8 cellular contexts compared by ENCODE assay signal in the genomic region with DNA sequence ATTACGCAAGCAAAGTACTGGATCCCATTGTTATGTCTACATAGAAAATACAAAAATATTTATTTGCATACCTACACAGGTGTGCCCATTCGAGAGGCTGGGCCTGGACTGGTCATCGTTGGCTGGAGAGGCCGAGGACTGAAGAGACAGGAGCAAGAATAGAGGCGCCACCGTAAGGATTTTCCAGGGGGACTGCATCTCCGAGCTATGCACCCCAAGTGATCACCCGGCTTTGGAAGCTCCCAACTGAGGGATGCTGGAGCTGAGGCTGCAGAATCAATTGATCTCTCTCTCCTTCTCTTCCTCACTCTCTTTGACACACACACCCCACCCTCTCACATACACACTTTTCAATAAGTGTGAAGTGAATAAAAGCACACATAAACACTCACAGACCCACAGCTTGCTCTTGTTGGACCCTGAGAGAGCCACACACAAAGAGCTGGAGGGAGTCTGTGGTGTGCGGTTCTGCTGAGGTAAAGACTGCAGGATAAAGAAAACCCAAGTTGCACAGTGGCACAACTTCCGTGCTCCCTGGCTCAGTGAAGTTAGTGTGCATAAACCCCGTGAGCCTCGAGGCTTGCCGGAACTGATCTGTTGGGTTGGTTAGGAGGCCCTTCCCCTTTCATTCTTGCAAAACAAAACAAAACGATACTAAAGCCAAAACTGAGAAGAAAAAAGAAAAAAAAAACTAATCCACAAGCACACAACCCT. TPM values are rescaled to one million over a fixed set of nuclear protein-coding genes. Genes with fewer than 3 reads are reported as not detected.
DNase-seq lines count a peak whose midpoint lies in the region; ATAC-seq and TF ChIP-seq lines count a peak whose summit lies in the region.

A gene with protein sequence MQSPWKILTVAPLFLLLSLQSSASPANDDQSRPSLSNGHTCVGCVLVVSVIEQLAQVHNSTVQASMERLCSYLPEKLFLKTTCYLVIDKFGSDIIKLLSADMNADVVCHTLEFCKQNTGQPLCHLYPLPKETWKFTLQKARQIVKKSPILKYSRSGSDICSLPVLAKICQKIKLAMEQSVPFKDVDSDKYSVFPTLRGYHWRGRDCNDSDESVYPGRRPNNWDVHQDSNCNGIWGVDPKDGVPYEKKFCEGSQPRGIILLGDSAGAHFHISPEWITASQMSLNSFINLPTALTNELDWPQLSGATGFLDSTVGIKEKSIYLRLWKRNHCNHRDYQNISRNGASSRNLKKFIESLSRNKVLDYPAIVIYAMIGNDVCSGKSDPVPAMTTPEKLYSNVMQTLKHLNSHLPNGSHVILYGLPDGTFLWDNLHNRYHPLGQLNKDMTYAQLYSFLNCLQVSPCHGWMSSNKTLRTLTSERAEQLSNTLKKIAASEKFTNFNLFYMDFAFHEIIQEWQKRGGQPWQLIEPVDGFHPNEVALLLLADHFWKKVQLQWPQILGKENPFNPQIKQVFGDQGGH (minus strand): TSS at position 544 of the 714 bp plus-strand sequence. CDS start 346 bp downstream, at position 198.

- CTCF ChIA-PET in activated CD8-positive, alpha-beta T cell treated with anti-CD3 and anti-CD28 coated beads for 36 hours (lab: Charles Lee): interaction anchor here (0.7 to 3.7 kb wide), 4 partner anchors 12 to 474 kb away, joined by 3 to 17 read pairs (median 4); no protein-coding TSS in a partner anchor

- H3K27me3 Mint-ChIP-seq in activated CD8-positive, alpha-beta T cell treated with anti-CD3 and anti-CD28 coated beads for 36 hours: no peaks in the 10 kb centered on the region
- peaks cover 10% of the 10 kb centered on the region for H3K27me3 Mint-ChIP-seq in chondrocyte (ENCODE audit: low read depth)

- peak; percentile 92 for DNase-seq in activated CD8-positive, alpha-beta T cell treated with anti-CD3 and anti-CD28 coated beads for 36 hours
- peak; percentile 74 for DNase-seq in Right ventricle myocardium superior
- DNase-seq in stimulated activated CD4-positive, alpha-beta T cell treated with anti-CD3 and anti-CD28 coated beads, Interleukin-4, amount 100 ng/mL, for 48 hours (ENCODE audit: low read depth in 2 of 2): peak; percentile 56 to 61
- no peak for DNase-seq in chondrocyte (ENCODE audit: low spot score)
- no peak for DNase-seq in NCI-H524 treated with DMSO at 0.1 percent for 48 hours (lab: John Stamatoyannopoulos, UW)
- DNase-seq in cerebellar nuclear complex (lab: John Stamatoyannopoulos, UW): no peak

- peak within 1 kb of the TSS; percentile 88 for H3K27ac Mint-ChIP-seq in activated CD8-positive, alpha-beta T cell treated with anti-CD3 and anti-CD28 coated beads for 36 hours
- H3K27ac Mint-ChIP-seq in chondrocyte (ENCODE audit: unreplicated experiment): no peak within 1 kb of the TSS

- H3K4me1 Mint-ChIP-seq in activated CD8-positive, alpha-beta T cell treated with anti-CD3 and anti-CD28 coated beads for 36 hours (ENCODE audit: low read depth): peaks cover 78% of the 10 kb centered on the region
- no peaks in the 10 kb centered on the region for H3K4me1 Mint-ChIP-seq in chondrocyte (ENCODE audit: low read depth)

- peaks cover 4% of the 10 kb centered on the region for H3K9me3 Mint-ChIP-seq in activated CD8-positive, alpha-beta T cell treated with anti-CD3 and anti-CD28 coated beads for 36 hours
- peaks cover 7% of the 10 kb centered on the region for H3K9me3 Mint-ChIP-seq in chondrocyte (ENCODE audit: low read depth)

- peak within 1 kb of the TSS; percentile 78 for H3K4me3 Mint-ChIP-seq in activated CD8-positive, alpha-beta T cell treated with anti-CD3 and anti-CD28 coated beads for 36 hours
- no peak within 1 kb of the TSS for H3K4me3 Mint-ChIP-seq in chondrocyte (ENCODE audit: unreplicated experiment)

- ATAC-seq in GM19467 (IDR thresholded peaks at IDR 0.05; ENCODE audit: unreplicated experiment) (peak; percentile 92), HG03558 (IDR thresholded peaks at IDR 0.05; ENCODE audit: extremely low read depth, unreplicated experiment) (peak; percentile 87), Right ventricle myocardium superior (ENCODE audit: poor library complexity) (peak; percentile 83)
- ATAC-seq in activated CD8-positive, alpha-beta T cell treated with anti-CD3 and anti-CD28 coated beads for 36 hours: peak; percentile 84

- H3K36me3 Mint-ChIP-seq in activated CD8-positive, alpha-beta T cell treated with anti-CD3 and anti-CD28 coated beads for 36 hours (ENCODE audit: low read depth): peaks cover 11% of the 10 kb centered on the region
- H3K36me3 Mint-ChIP-seq in chondrocyte (ENCODE audit: low read depth): peaks cover 3% of the 10 kb centered on the region

- intact Hi-C loops in activated CD8-positive, alpha-beta T cell treated with anti-CD3 and anti-CD28 coated beads for 36 hours (cut with micrococcal nuclease): loop anchor here (5.0 kb wide), 2 partner anchors 47 to 63 kb away; no protein-coding TSS in a partner anchor
- intact Hi-C loops in Right ventricle myocardium superior (cut with DNase I): no loop called here

- no peak for TF ChIP-seq CTCF in activated CD8-positive, alpha-beta T cell treated with anti-CD3 and anti-CD28 coated beads for 36 hours (IDR thresholded peaks at IDR 0.05)
- no peak for TF ChIP-seq CTCF in chondrocyte (IDR thresholded peaks at IDR 0.05)

- POLR2A ChIA-PET in activated CD8-positive, alpha-beta T cell treated with anti-CD3 and anti-CD28 coated beads for 36 hours (lab: Charles Lee): interaction anchor here (0.6 to 4.3 kb wide), 11 partner anchors 16 to 923 kb away, joined by 3 to 19 read pairs (median 3); a partner anchor contains a TSS

RNA-seq across cellular contexts. Expression of the gene that starts here (rescaled TPM):
- total RNA-seq in activated CD8-positive, alpha-beta T cell treated with anti-CD3 and anti-CD28 coated beads for 36 hours: 10 to 100 TPM; 10.4 to 17.1 TPM
- total RNA-seq in Right ventricle myocardium superior (2.7 TPM), chondrocyte (not detected in 3 replicates)

Comparison
In these comparisons a context has a peak if more than half of its experiments do, and no peak if none do; other contexts are left out.
1. DNase-seq: peak in activated CD8-positive, alpha-beta T cell treated with anti-CD3 and anti-CD28 coated beads for 36 hours (single experiment), Right ventricle myocardium superior (single experiment) and stimulated activated CD4-positive, alpha-beta T cell treated with anti-CD3 and anti-CD28 coated beads, Interleukin-4, amount 100 ng/mL, for 48 hours (2 of 2); none in chondrocyte (single experiment), NCI-H524 treated with DMSO at 0.1 percent for 48 hours (single experiment) and cerebellar nuclear complex (0 of 2).
2. Peak in every context shown above with its lines, with median percentiles within 50 percentile points of each other: ATAC-seq.